Comparison of ENCODE assay signal across 9 cellular contexts in the genomic region with DNA sequence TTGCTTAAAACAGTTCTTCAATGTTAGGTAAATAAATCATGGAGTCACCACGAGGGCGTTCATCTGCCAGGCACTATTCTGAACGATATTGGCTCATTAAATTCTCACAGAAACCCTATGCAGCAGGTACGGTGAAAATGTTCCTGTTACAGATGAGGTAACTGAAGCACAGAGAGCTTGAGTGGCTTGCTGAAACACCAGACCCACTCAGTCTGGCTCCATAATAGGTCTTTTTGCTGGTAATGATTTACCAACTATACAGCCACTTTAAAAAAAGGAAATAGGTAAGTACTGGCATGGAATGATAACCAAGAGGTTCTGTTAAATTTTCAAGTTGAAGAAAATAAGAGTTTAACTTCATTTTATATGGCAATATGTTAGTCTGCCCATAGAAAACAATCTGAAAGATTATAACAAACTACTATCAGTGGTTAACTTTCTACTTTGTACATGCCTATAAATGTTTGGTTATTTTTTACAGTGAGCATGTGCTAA. TPM values are rescaled to one million over a fixed set of nuclear protein-coding genes. Genes with fewer than 3 reads are reported as not detected.
A peak's percentile ranks its signal among the peaks of the same experiment; 100 is the strongest.
DNase-seq lines count a peak whose midpoint lies in the region; ATAC-seq and TF ChIP-seq lines count a peak whose summit lies in the region.
"Had no signal": no experiment of that assay in that cellular context is flagged by ENCODE, and none has a peak within 500 bp of the region (broad histone marks: within the 10 kb centered on the region; RNA-seq: fewer than 3 reads in every experiment).

No MANE protein-coding gene starts in this region.

- no peak overlapping the region for H3K9ac ChIP-seq in DND-41 (ENCODE audit: low read depth, low read length)
- peak overlapping the region; percentile 92 for H3K9ac ChIP-seq in KMS-11
- H3K9ac ChIP-seq in endodermal cell (ENCODE audit: extremely low read depth, low read length, poor library complexity, severe bottlenecking), result no peak overlapping the region

- DNase-seq in DND-41 (no peak), endodermal cell (no peak), renal cortical epithelial cell (ENCODE audit: low read depth) (peak; percentile 76), NCI-H2107 (lab: John Stamatoyannopoulos, UW) (no peak), OCI-M1 (lab: John Stamatoyannopoulos, UW) (no peak)
- no peak for DNase-seq in activated T-cell treated with anti-CD3 and anti-CD28 coated beads, Interleukin-2, amount 50 U/mL, for 48 hours
- DNase-seq: activated B cell treated with CpG ODN at 0.5 μM for 24 hours had no signal

- no peak for TF ChIP-seq CTCF in DND-41 (IDR thresholded peaks at IDR 0.05; ENCODE audit: borderline replicate concordance, extremely low read depth, low read length, poor library complexity, severe bottlenecking)
- no peak for TF ChIP-seq CTCF in KMS-11 (conservative IDR thresholded peaks at IDR 0.05; ENCODE audit: low read depth, low read length)
- TF ChIP-seq CTCF in endodermal cell (conservative IDR thresholded peaks at IDR 0.05), result no peak

- H3K27me3 ChIP-seq in DND-41 (ENCODE audit: insufficient read depth, low read length, poor library complexity) (peaks cover 12% of the 10 kb centered on the region), KMS-11 (ENCODE audit: insufficient read depth, low read depth) (no peaks in the 10 kb centered on the region), endodermal cell (ENCODE audit: control insufficient read depth, insufficient read depth, low read length, poor library complexity, severe bottlenecking) (no peaks in the 10 kb centered on the region)

- no peak overlapping the region for H3K4me3 Mint-ChIP-seq in endodermal cell
- H3K4me3 Mint-ChIP-seq: activated B cell treated with CpG ODN at 0.5 μM for 24 hours had no signal

- H3K27ac ChIP-seq in DND-41 (ENCODE audit: low read length) (no peak overlapping the region), KMS-11 (peak overlapping the region; percentile 90; the same call in 1 of the 2 replicates), endodermal cell (ENCODE audit: low read depth, low read length) (no peak overlapping the region)

- H4K20me1 ChIP-seq in DND-41 (ENCODE audit: insufficient read depth, low read length) (peaks cover 28% of the 10 kb centered on the region), KMS-11 (ENCODE audit: insufficient read depth) (peaks cover 18% of the 10 kb centered on the region)

- peaks cover 8% of the 10 kb centered on the region for H3K4me1 Mint-ChIP-seq in endodermal cell

- peaks cover 6% of the 10 kb centered on the region; the same call in 1 of the 2 replicates for H3K36me3 ChIP-seq in DND-41 (ENCODE audit: insufficient read depth, low read length)
- no peaks in the 10 kb centered on the region for H3K36me3 ChIP-seq in KMS-11 (ENCODE audit: insufficient read depth)
- peaks cover 4% of the 10 kb centered on the region for H3K36me3 ChIP-seq in endodermal cell (ENCODE audit: control insufficient read depth, insufficient read depth, low read length)

- ATAC-seq in DND-41 (ENCODE audit: insufficient read depth, low read depth) (no peak), HG02610 (IDR thresholded peaks at IDR 0.05; ENCODE audit: unreplicated experiment) (no peak)

- H3K9me3 ChIP-seq in DND-41 (ENCODE audit: insufficient read depth, low read length, severe bottlenecking) (no peaks in the 10 kb centered on the region), endodermal cell (ENCODE audit: control insufficient read depth, low read length) (no peaks in the 10 kb centered on the region)

- H3K9me3 Mint-ChIP-seq in endodermal cell, result no peaks in the 10 kb centered on the region
- H3K9me3 Mint-ChIP-seq: activated B cell treated with CpG ODN at 0.5 μM for 24 hours had no signal

- H3K27ac Mint-ChIP-seq in endodermal cell, result no peak overlapping the region
- H3K27ac Mint-ChIP-seq: activated B cell treated with CpG ODN at 0.5 μM for 24 hours had no signal

- peaks cover 40% of the 10 kb centered on the region for H3K79me2 ChIP-seq in DND-41 (ENCODE audit: insufficient read depth, low read length)
- peaks cover 36% of the 10 kb centered on the region for H3K79me2 ChIP-seq in KMS-11 (ENCODE audit: insufficient read depth, low read depth)

- 83 to 94% methylated on average over 4 of the region's 4 CpGs for WGBS in endodermal cell (ENCODE audit: insufficient coverage in 1 of 2, insufficient read length in 1 of 2), 2 experiments

- H2AFZ ChIP-seq in DND-41 (ENCODE audit: low read depth, low read length), result peak overlapping the region; percentile 98
- peak overlapping the region; percentile 93; the same call in 1 of the 2 replicates for H2AFZ ChIP-seq in KMS-11 (ENCODE audit: low read depth)

- H3K4me1 ChIP-seq in DND-41 (ENCODE audit: insufficient read depth, low read length) (peaks cover 52% of the 10 kb centered on the region), KMS-11 (ENCODE audit: low read depth, poor library complexity, severe bottlenecking) (peaks cover 30% of the 10 kb centered on the region), endodermal cell (ENCODE audit: control insufficient read depth, insufficient read depth, low read length) (peaks cover 6% of the 10 kb centered on the region)

- H3K4me3 ChIP-seq in DND-41 (ENCODE audit: low read depth in 1 of 2, low read length in 2 of 2) (no peak overlapping the region), KMS-11 (IDR thresholded peaks at IDR 0.05; ENCODE audit: insufficient read depth, low read depth, low read length) (no peak overlapping the region), endodermal cell (ENCODE audit: low read length) (peak overlapping the region; percentile 86)

- H3K27me3 Mint-ChIP-seq in endodermal cell (ENCODE audit: insufficient read depth), result no peaks in the 10 kb centered on the region
- H3K27me3 Mint-ChIP-seq: activated B cell treated with CpG ODN at 0.5 μM for 24 hours had no signal

- H3K36me3 Mint-ChIP-seq in endodermal cell (ENCODE audit: low read depth), result no peaks in the 10 kb centered on the region

- H3K4me2 ChIP-seq in DND-41 (ENCODE audit: insufficient read depth, low read length) (peak overlapping the region; percentile 92), KMS-11 (peak overlapping the region; percentile 81)

RNA-seq across cellular contexts. Expression of a gene that starts 1.3 kb away (rescaled TPM):
- total RNA-seq in endodermal cell (100 to 1,000 TPM; 134 to 137 TPM), renal cortical epithelial cell (164 and 169 TPM in 2 replicates)
- polyA plus RNA-seq in endodermal cell (2013, experiment 1 of 2), result 82.4 TPM
- 76.5 TPM for polyA plus RNA-seq in endodermal cell (2013, experiment 2 of 2)
